Comparison of ENCODE assay signal across 8 cellular contexts in genomic region chr5:127878174-127878750, GRCh38.
DNase-seq lines count a peak whose midpoint lies in the region; ATAC-seq and TF ChIP-seq lines count a peak whose summit lies in the region.

No MANE protein-coding gene starts in this region.

- ATAC-seq in HG03354 (IDR thresholded peaks at IDR 0.05; ENCODE audit: poor library complexity, severe bottlenecking, unreplicated experiment): no peak

- peaks cover 0 to 3% of the 10 kb centered on the region in 2 donors for H3K4me1 ChIP-seq in uterus

- H3K4me3 ChIP-seq in WERI-Rb-1 (ENCODE audit: low read depth, low read length) (no peak overlapping the region), uterus (no peak overlapping the region)

- intact Hi-C loops in activated CD4-positive, alpha-beta T cell treated with anti-CD3 and anti-CD28 coated beads, Interleukin-2, amount 10 ng/mL, durations not matched to agents 24 days and 14 days (cut with micrococcal nuclease): no loop called here
- intact Hi-C loops in uterus (cut with DNase I; ENCODE audit: low total_unique reads): no loop called here

- H3K27me3 ChIP-seq in WERI-Rb-1 (ENCODE audit: insufficient read depth, low read depth, severe bottlenecking): no peaks in the 10 kb centered on the region
- no peaks in the 10 kb centered on the region for H3K27me3 ChIP-seq in uterus

- H3K27me3 Mint-ChIP-seq in activated CD4-positive, alpha-beta T cell treated with anti-CD3 and anti-CD28 coated beads, Interleukin-2, amount 10 ng/mL, durations not matched to agents 24 days and 14 days: peaks cover 10% of the 10 kb centered on the region

- H3K9me3 ChIP-seq in WERI-Rb-1 (ENCODE audit: severe bottlenecking) (no peaks in the 10 kb centered on the region), uterus (no peaks in the 10 kb centered on the region)

- TF ChIP-seq POLR2A in uterus (IDR thresholded peaks at IDR 0.05): no peak

- H3K36me3 ChIP-seq in WERI-Rb-1 (no peaks in the 10 kb centered on the region), uterus (no peaks in the 10 kb centered on the region)

- H3K27ac ChIP-seq in WERI-Rb-1: no peak overlapping the region
- H3K27ac ChIP-seq in uterus: no peak overlapping the region

- no peaks in the 10 kb centered on the region for H3K4me1 Mint-ChIP-seq in activated CD4-positive, alpha-beta T cell treated with anti-CD3 and anti-CD28 coated beads, Interleukin-2, amount 10 ng/mL, durations not matched to agents 24 days and 14 days

- H3K27ac Mint-ChIP-seq in activated CD4-positive, alpha-beta T cell treated with anti-CD3 and anti-CD28 coated beads, Interleukin-2, amount 10 ng/mL, durations not matched to agents 24 days and 14 days: no peak overlapping the region

- H3K9me3 Mint-ChIP-seq in activated CD4-positive, alpha-beta T cell treated with anti-CD3 and anti-CD28 coated beads, Interleukin-2, amount 10 ng/mL, durations not matched to agents 24 days and 14 days: no peaks in the 10 kb centered on the region

- peak; percentile 73 for TF ChIP-seq CTCF in WERI-Rb-1 (IDR thresholded peaks at IDR 0.05; ENCODE audit: low read depth, low read length)
- TF ChIP-seq CTCF in uterus (IDR thresholded peaks at IDR 0.05): no peak

- no peaks in the 10 kb centered on the region for H3K36me3 Mint-ChIP-seq in activated CD4-positive, alpha-beta T cell treated with anti-CD3 and anti-CD28 coated beads, Interleukin-2, amount 10 ng/mL, durations not matched to agents 24 days and 14 days (ENCODE audit: low read depth)

- DNase-seq in activated CD4-positive, alpha-beta T cell treated with anti-CD3 and anti-CD28 coated beads, Interleukin-2, amount 10 ng/mL, durations not matched to agents 24 days and 14 days: peak; percentile 58
- no peak for DNase-seq in activated CD4-positive, alpha-beta T cell treated with anti-CD3 and anti-CD28 coated beads for 1 hour
- peak; percentile 44 for DNase-seq in NCI-H1694 (lab: John Stamatoyannopoulos, UW)
- DNase-seq in WERI-Rb-1: peak; percentile 81
- peak; percentile 33 for DNase-seq in iPS DF 4.7 (ENCODE audit: extremely low read depth, low spot score)
- no peak for DNase-seq in uterus
- DNase-seq in T1000 (lab: John Stamatoyannopoulos, UW): no peak

- H3K4me3 Mint-ChIP-seq in activated CD4-positive, alpha-beta T cell treated with anti-CD3 and anti-CD28 coated beads, Interleukin-2, amount 10 ng/mL, durations not matched to agents 24 days and 14 days: no peak overlapping the region

Comparison
In these comparisons a context has a peak if more than half of its experiments do, and no peak if none do; other contexts are left out.
1. DNase-seq: peak in activated CD4-positive, alpha-beta T cell treated with anti-CD3 and anti-CD28 coated beads, Interleukin-2, amount 10 ng/mL, durations not matched to agents 24 days and 14 days (single experiment), NCI-H1694 (single experiment), WERI-Rb-1 (single experiment) and iPS DF 4.7 (single experiment); none in activated CD4-positive, alpha-beta T cell treated with anti-CD3 and anti-CD28 coated beads for 1 hour (single experiment), uterus (0 of 2) and T1000 (single experiment).